ENCODE assay signal across 8 cellular contexts in the genomic region with DNA sequence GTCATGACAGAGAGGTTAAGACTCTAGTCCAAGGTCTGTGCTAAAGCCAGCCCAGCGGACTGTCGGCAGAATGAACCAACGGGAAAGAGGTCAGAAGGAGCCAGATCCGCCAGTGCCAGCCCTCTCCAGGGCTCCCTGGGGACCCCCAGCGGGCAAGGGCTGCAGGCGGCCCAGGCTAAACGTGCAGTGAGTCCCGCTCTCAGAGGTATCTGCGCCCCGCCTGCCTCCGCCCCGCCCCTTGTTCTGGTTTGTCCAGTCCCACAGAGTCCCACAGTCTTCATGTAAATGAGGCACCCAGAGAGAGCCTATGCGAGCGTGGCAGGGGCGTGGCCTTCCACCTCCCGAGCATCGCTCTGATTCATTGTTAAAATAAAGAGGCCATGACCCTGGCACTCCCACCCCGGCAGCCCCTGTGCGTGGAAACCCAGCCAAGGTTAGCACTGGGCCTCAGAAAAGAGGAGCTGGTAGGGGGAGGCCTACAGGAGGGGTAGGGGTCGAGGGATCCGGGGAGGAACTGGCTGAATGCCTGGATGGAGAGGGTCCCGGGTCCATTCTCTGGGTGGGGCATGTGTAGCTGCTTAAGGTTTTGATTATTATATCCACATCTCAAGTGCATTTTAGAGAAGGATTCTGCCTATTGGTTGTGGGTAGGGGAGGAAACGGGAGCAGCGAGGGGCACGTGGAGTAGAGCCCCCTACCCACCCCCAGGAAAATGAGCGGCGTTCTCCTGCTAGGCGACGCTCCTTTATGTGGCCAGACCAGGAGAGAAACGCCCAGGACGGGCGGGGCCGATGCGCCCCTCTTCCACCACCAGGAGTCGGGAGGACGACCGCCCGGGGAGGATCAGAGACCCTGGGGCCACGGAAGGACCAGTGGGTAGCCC. TPM values are rescaled to one million over a fixed set of nuclear protein-coding genes. Genes with fewer than 3 reads are reported as not detected.
A peak's percentile ranks its signal among the peaks of the same experiment; 100 is the strongest.
DNase-seq lines count a peak whose midpoint lies in the region; ATAC-seq and TF ChIP-seq lines count a peak whose summit lies in the region.

Gene TRIOBP (plus strand): TSS at position 392 of the 883 bp plus-strand sequence. CDS start 4,318 bp downstream, outside the sequence.

- H3K4me1 ChIP-seq in HUES64 (ENCODE audit: insufficient read depth, low read length): no peaks in the 10 kb centered on the region

- peaks cover 2% of the 10 kb centered on the region for H3K36me3 Mint-ChIP-seq in neural crest cell (ENCODE audit: low read depth)

- H3K27ac ChIP-seq in HUES64 (ENCODE audit: low read depth, low read length): peak within 1 kb of the TSS; percentile 74

- H3K27me3 Mint-ChIP-seq in neural crest cell (ENCODE audit: low read depth): no peaks in the 10 kb centered on the region
- H3K27me3 Mint-ChIP-seq in stimulated activated naive CD8-positive, alpha-beta T cell treated with anti-CD3 and anti-CD28 coated beads, Interleukin-15, amount 100 ng/mL, for 72 hours: no peaks in the 10 kb centered on the region

- no peaks in the 10 kb centered on the region for H3K9me3 ChIP-seq in HUES64 (ENCODE audit: insufficient read depth, low read depth, low read length)

- H3K9me3 Mint-ChIP-seq in neural crest cell: no peaks in the 10 kb centered on the region
- H3K9me3 Mint-ChIP-seq in stimulated activated naive CD8-positive, alpha-beta T cell treated with anti-CD3 and anti-CD28 coated beads, Interleukin-15, amount 100 ng/mL, for 72 hours: no peaks in the 10 kb centered on the region

- TF ChIP-seq CTCF in fibroblast of villous mesenchyme (IDR thresholded peaks at IDR 0.05; ENCODE audit: insufficient read depth, low read depth, low read length) (peak; percentile 68), neural crest cell (conservative IDR thresholded peaks at IDR 0.05) (peak; percentile 63)

- WGBS in HUES64: under 1% methylated on average over 38 of the region's 39 CpGs

- peak within 1 kb of the TSS; percentile 84 for H3K27ac Mint-ChIP-seq in neural crest cell (ENCODE audit: unreplicated experiment)
- H3K27ac Mint-ChIP-seq in stimulated activated naive CD8-positive, alpha-beta T cell treated with anti-CD3 and anti-CD28 coated beads, Interleukin-15, amount 100 ng/mL, for 72 hours: peak within 1 kb of the TSS in 1 of 2 donors; percentile 58

- H3K4me3 Mint-ChIP-seq in neural crest cell: peak within 1 kb of the TSS; percentile 89
- H3K4me3 Mint-ChIP-seq in stimulated activated naive CD8-positive, alpha-beta T cell treated with anti-CD3 and anti-CD28 coated beads, Interleukin-15, amount 100 ng/mL, for 72 hours: peak within 1 kb of the TSS; percentile 44 to 78

- peaks cover 17% of the 10 kb centered on the region for H3K4me1 Mint-ChIP-seq in neural crest cell
- peaks cover 21% of the 10 kb centered on the region for H3K4me1 Mint-ChIP-seq in stimulated activated naive CD8-positive, alpha-beta T cell treated with anti-CD3 and anti-CD28 coated beads, Interleukin-15, amount 100 ng/mL, for 72 hours

- DNase-seq in Ammon's horn (ENCODE audit: low spot score): peak; percentile 91
- DNase-seq in SHP77 treated with DMSO at 0.1 percent for 48 hours (lab: John Stamatoyannopoulos, UW): peak; percentile 84
- peak; percentile 62 for DNase-seq in activated gamma-delta T cell (lab: John Stamatoyannopoulos, UW)
- DNase-seq in fibroblast of villous mesenchyme (ENCODE audit: low read depth): peak; percentile 93
- peak; percentile 95 for DNase-seq in neural crest cell (ENCODE audit: low read depth, low spot score)
- peak; percentile 80 to 84 for DNase-seq in stimulated activated naive CD8-positive, alpha-beta T cell treated with anti-CD3 and anti-CD28 coated beads, Interleukin-15, amount 100 ng/mL, for 72 hours

- peaks cover 44% of the 10 kb centered on the region for H3K36me3 ChIP-seq in HUES64 (ENCODE audit: insufficient read depth, low read length)

- no peaks in the 10 kb centered on the region for H3K27me3 ChIP-seq in HUES64 (ENCODE audit: insufficient read depth, low read length)

- peak within 1 kb of the TSS; percentile 74 for H3K9ac ChIP-seq in HUES64 (ENCODE audit: low read depth, low read length)

- peak; percentile 77 for ATAC-seq in GM19452 (IDR thresholded peaks at IDR 0.05; ENCODE audit: unreplicated experiment)
- peak; percentile 99 for ATAC-seq in stimulated activated naive CD8-positive, alpha-beta T cell treated with anti-CD3 and anti-CD28 coated beads, Interleukin-15, amount 100 ng/mL, for 72 hours

- H3K4me3 ChIP-seq in HUES64 (ENCODE audit: low read length) (peak within 1 kb of the TSS; percentile 75), fibroblast of villous mesenchyme (ENCODE audit: low read depth, low read length) (peak within 1 kb of the TSS; percentile 44)

RNA-seq across cellular contexts. Expression of gene TRIOBP, which starts in this region (rescaled TPM):
- 31.9 TPM for polyA plus RNA-seq in HUES64 (2013, experiment 1 of 2)
- polyA plus RNA-seq in HUES64 (2013, experiment 2 of 2): 39.7 TPM
- total RNA-seq in fibroblast of villous mesenchyme (121 and 141 TPM in 2 replicates), neural crest cell (45.8 and 53.2 TPM in 2 replicates)

Comparison
In these comparisons a context has a peak if more than half of its experiments do, and no peak if none do; other contexts are left out.
1. Peak in every context shown above with its lines: DNase-seq, ATAC-seq, H3K4me3 ChIP-seq and H3K27ac ChIP-seq.